Comparison of ENCODE assay signal across 33 cellular contexts in the genomic region with DNA sequence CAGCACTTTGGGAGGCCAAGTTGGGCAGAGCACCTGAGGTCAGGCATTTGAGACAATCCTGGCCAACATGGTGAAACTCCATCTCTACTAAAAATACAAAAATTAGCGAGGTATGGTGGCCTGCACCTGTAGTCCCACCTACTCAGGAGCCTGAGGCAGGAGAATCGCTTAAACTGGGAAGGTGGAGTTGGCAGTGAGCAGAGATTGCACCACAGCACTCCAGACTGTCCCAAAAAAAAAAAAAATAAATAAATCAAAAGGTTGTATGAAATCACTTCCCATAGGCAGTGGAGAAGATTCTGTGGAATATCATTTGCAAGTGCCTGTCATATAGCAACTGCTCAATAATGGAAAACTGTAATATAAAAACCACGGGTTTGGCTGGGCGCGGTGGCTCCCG.
"Had no signal": no experiment of that assay in that cellular context is flagged by ENCODE, and none has a peak within 500 bp of the region (broad histone marks: within the 10 kb centered on the region; RNA-seq: fewer than 3 reads in every experiment).

No MANE protein-coding gene starts in this region.

- DNase-seq: Karpas-422, Kasumi-1, MG63, MM.1S, MV-4-11, NCI-H1048, NCI-H1092, NCI-H1092 treated with DMSO at 0.1 percent for 48 hours, NCI-H1417, NCI-H1436, NCI-H1436 treated with DMSO at 0.1 percent for 48 hours, NCI-H146, NCI-H1694, NCI-H1694 treated with DMSO at 0.1 percent for 48 hours, NCI-H187, NCI-H187 treated with DMSO at 0.1 percent for 48 hours, NCI-H1930, NCI-H2029, NCI-H2029 treated with DMSO at 0.1 percent for 48 hours, NCI-H2081, NCI-H2081 treated with DMSO at 0.1 percent for 48 hours, NCI-H2107, NCI-H2171, NCI-H2171 treated with DMSO at 0.1 percent for 48 hours, NCI-H2227 treated with DMSO at 0.1 percent for 48 hours, NCI-H226, NCI-H345, NCI-H446, NCI-H446 treated with DMSO at 0.1 percent for 48 hours, NCI-H510A, NCI-H510A treated with DMSO at 0.1 percent for 48 hours, NCI-H524 had no signal

- H3K27me3 ChIP-seq: MG63 had no signal

- H3K9ac ChIP-seq: KMS-11 had no signal

- H3K4me3 ChIP-seq: MG63 had no signal

- H3K27ac ChIP-seq: KMS-11 had no signal

- H3K36me3 ChIP-seq: MG63 had no signal

- H3K9me3 ChIP-seq: MG63 had no signal

- H3K4me2 ChIP-seq: KMS-11 had no signal
